25 cellular contexts compared by ENCODE assay signal in genomic region chr6:4638641-4639040, GRCh38.
"Had no signal": no experiment of that assay in that cellular context is flagged by ENCODE, and none has a peak within 500 bp of the region (broad histone marks: within the 10 kb centered on the region; RNA-seq: fewer than 3 reads in every experiment).

No MANE protein-coding gene starts in this region.

- H3K4me1 ChIP-seq: adrenal gland, body of pancreas had no signal

- H3K27me3 ChIP-seq: adrenal gland, body of pancreas, esophagus squamous epithelium had no signal

- ATAC-seq: activated CD8-positive, alpha-beta T cell treated with anti-CD3 and anti-CD28 coated beads, Interleukin-2, amount 10 ng/mL, durations not matched to agents 7 days and 5 days; body of pancreas; effector memory CD8-positive, alpha-beta T cell had no signal

- DNase-seq: activated CD4-positive, alpha-beta T cell treated with anti-CD3 and anti-CD28 coated beads for 36 hours; activated CD4-positive, alpha-beta T cell treated with anti-CD3 and anti-CD28 coated beads, Interleukin-2, amount 10 ng/mL, durations not matched to agents 7 days and 5 days; activated CD4-positive, alpha-beta T cell treated with anti-CD3 and anti-CD28 coated beads, Interleukin-2, amount 50 U/mL, for 48 hours; activated CD4-positive, CD25-positive, alpha-beta regulatory T cell; activated CD4-positive, CD25-positive, alpha-beta regulatory T cell treated with anti-CD3 and anti-CD28 coated beads, Interleukin-2, amount 50 U/mL, for 72 hours; activated CD8-positive, alpha-beta memory T cell treated with anti-CD3 and anti-CD28 coated beads, Interleukin-2, amount 10 ng/mL, durations not matched to agents 7 days and 5 days; activated CD8-positive, alpha-beta memory T cell treated with anti-CD3 and anti-CD28 coated beads, Interleukin-2, amount 50 U/mL, for 4 hours; activated CD8-positive, alpha-beta T cell treated with anti-CD3 and anti-CD28 coated beads, Interleukin-2, amount 10 ng/mL, durations not matched to agents 7 days and 5 days; activated effector memory CD4-positive, alpha-beta T cell treated with Interleukin-2 at 50 U/mL for 16 hours; activated gamma-delta T cell treated with Interleukin-2 at 50 U/mL for 16 hours; activated naive CD4-positive, alpha-beta T cell treated with anti-CD3 and anti-CD28 coated beads, Interleukin-2, amount 50 U/mL, for 16 hours; activated naive CD4-positive, alpha-beta T cell treated with Interleukin-2 at 50 U/mL for 16 hours; adrenal gland; amygdala; aorta; body of pancreas; caudate nucleus; cortex of kidney; dermis blood vessel endothelial cell; effector CD4-positive, alpha-beta T cell; effector memory CD8-positive, alpha-beta T cell; esophagus squamous epithelium; head of caudate nucleus; T-helper 2 cell had no signal

- H3K36me3 ChIP-seq: adrenal gland, esophagus squamous epithelium had no signal

- H3K9me3 ChIP-seq: adrenal gland, body of pancreas, esophagus squamous epithelium had no signal

- H3K9me3 Mint-ChIP-seq: effector memory CD8-positive, alpha-beta T cell had no signal

- H3K4me3 ChIP-seq: adrenal gland, body of pancreas, esophagus squamous epithelium had no signal

- H3K27ac ChIP-seq: adrenal gland, body of pancreas had no signal

- H3K27ac Mint-ChIP-seq: activated CD4-positive, alpha-beta T cell treated with anti-CD3 and anti-CD28 coated beads, Interleukin-2, amount 10 ng/mL, durations not matched to agents 7 days and 5 days; activated CD8-positive, alpha-beta memory T cell treated with anti-CD3 and anti-CD28 coated beads, Interleukin-2, amount 10 ng/mL, durations not matched to agents 7 days and 5 days; activated CD8-positive, alpha-beta T cell treated with anti-CD3 and anti-CD28 coated beads, Interleukin-2, amount 10 ng/mL, durations not matched to agents 7 days and 5 days had no signal

- H3K4me3 Mint-ChIP-seq: activated CD4-positive, alpha-beta T cell treated with anti-CD3 and anti-CD28 coated beads for 36 hours; activated CD4-positive, alpha-beta T cell treated with anti-CD3 and anti-CD28 coated beads, Interleukin-2, amount 10 ng/mL, durations not matched to agents 7 days and 5 days; activated CD8-positive, alpha-beta memory T cell treated with anti-CD3 and anti-CD28 coated beads, Interleukin-2, amount 10 ng/mL, durations not matched to agents 7 days and 5 days; activated CD8-positive, alpha-beta T cell treated with anti-CD3 and anti-CD28 coated beads, Interleukin-2, amount 10 ng/mL, durations not matched to agents 7 days and 5 days; activated naive CD8-positive, alpha-beta T cell; effector memory CD8-positive, alpha-beta T cell had no signal
